Comparison of ENCODE assay signal across 1 cellular context in genomic region chr11:28703371-28703770, GRCh38.
TF ChIP-seq lines count a peak whose summit lies in the region.

No MANE protein-coding gene starts in this region.

TF ChIP-seq in IMR-90, 13 proteins besides CTCF, POLR2A, EP300 and RAD21:
- TF ChIP-seq NFE2L2 (IDR thresholded peaks at IDR 0.05; ENCODE audit: low read depth, low read length): no peak
- TF ChIP-seq CHD1 (IDR thresholded peaks at IDR 0.05; ENCODE audit: low read depth, low read length): no peak
- no peak for TF ChIP-seq USF2 (IDR thresholded peaks at IDR 0.05; ENCODE audit: low read depth, low read length)
- no peak for TF ChIP-seq CEBPB (IDR thresholded peaks at IDR 0.05; ENCODE audit: low read depth, low read length)
- no peak for TF ChIP-seq FOS (IDR thresholded peaks at IDR 0.05; ENCODE audit: low read depth, low read length)
- no peak for TF ChIP-seq ELK1 (IDR thresholded peaks at IDR 0.05; ENCODE audit: borderline replicate concordance, low read depth, low read length)
- no peak for TF ChIP-seq BHLHE40 (IDR thresholded peaks at IDR 0.05; ENCODE audit: low read depth, low read length)
- no peak for TF ChIP-seq SMC3 (IDR thresholded peaks at IDR 0.05; ENCODE audit: low read depth, low read length)
TF ChIP-seq in IMR-90: peak in this region for 0.
